In genomic region chr2:234198976-234199375, GRCh38 we compare ENCODE assay signal across 27 cellular contexts.
A peak's percentile ranks its signal among the peaks of the same experiment; 100 is the strongest.
DNase-seq lines count a peak whose midpoint lies in the region; FAIRE-seq and TF ChIP-seq lines count a peak whose summit lies in the region.
"Had no signal": no experiment of that assay in that cellular context is flagged by ENCODE, and none has a peak within 500 bp of the region (broad histone marks: within the 10 kb centered on the region; RNA-seq: fewer than 3 reads in every experiment).

No MANE protein-coding gene starts in this region.

- no peak overlapping the region for H3K27ac ChIP-seq in Karpas-422 (ENCODE audit: low read length)
- no peak overlapping the region for H3K27ac ChIP-seq in astrocyte (ENCODE audit: low read depth, low read length)
- H3K27ac ChIP-seq: 22Rv1, HL-60, SK-N-MC had no signal

- H3K9ac ChIP-seq in Karpas-422 (ENCODE audit: low read length) (no peak overlapping the region), astrocyte (ENCODE audit: low read length) (no peak overlapping the region)

- no peak for TF ChIP-seq CTCF in astrocyte (IDR thresholded peaks at IDR 0.05; ENCODE audit: insufficient read depth, low read depth, low read length)

- FAIRE-seq in astrocyte (lab: Jason Lieb, UNC), result no peak
- FAIRE-seq: GM12878, HepG2 had no signal

- H2AFZ ChIP-seq in Karpas-422 (ENCODE audit: low read length), result no peak overlapping the region
- H2AFZ ChIP-seq in astrocyte (ENCODE audit: low read depth, low read length), result no peak overlapping the region

- H4K20me1 ChIP-seq in Karpas-422 (ENCODE audit: insufficient read depth, low read depth, low read length) (no peaks in the 10 kb centered on the region), astrocyte (ENCODE audit: insufficient read depth, low read length) (no peaks in the 10 kb centered on the region)

- no peak overlapping the region for H3K4me3 Mint-ChIP-seq in astrocyte (ENCODE audit: unreplicated experiment)
- H3K4me3 Mint-ChIP-seq in activated T-helper 2 cell treated with anti-CD3 and anti-CD28 coated beads, Interferon-gamma antibody, Interleukin-2, Interleukin-4, amounts not matched to agents 10 μg/mL and 5 μg/mL and 100 μg/mL, durations not matched to agents 14 hours and 24 hours and 36 hours (ENCODE audit: low read depth), result no peak overlapping the region
- H3K4me3 Mint-ChIP-seq: B cell; CD4-positive, CD25-positive, alpha-beta regulatory T cell; H9 had no signal

- no peaks in the 10 kb centered on the region for H3K9me3 ChIP-seq in Karpas-422 (ENCODE audit: low read length)
- H3K9me3 ChIP-seq in astrocyte (ENCODE audit: insufficient read depth, low read depth, low read length), result no peaks in the 10 kb centered on the region

- H3K36me3 Mint-ChIP-seq in astrocyte (ENCODE audit: low read depth, unreplicated experiment), result peaks cover 2% of the 10 kb centered on the region
- no peaks in the 10 kb centered on the region for H3K36me3 Mint-ChIP-seq in activated T-helper 2 cell treated with anti-CD3 and anti-CD28 coated beads, Interferon-gamma antibody, Interleukin-2, Interleukin-4, amounts not matched to agents 10 μg/mL and 5 μg/mL and 100 μg/mL, durations not matched to agents 14 hours and 24 hours and 36 hours (ENCODE audit: low read depth)
- H3K36me3 Mint-ChIP-seq: CD4-positive, CD25-positive, alpha-beta regulatory T cell had no signal

- H3K27me3 Mint-ChIP-seq in astrocyte (ENCODE audit: low read depth, unreplicated experiment), result no peaks in the 10 kb centered on the region
- peaks cover 26% of the 10 kb centered on the region for H3K27me3 Mint-ChIP-seq in activated T-helper 2 cell treated with anti-CD3 and anti-CD28 coated beads, Interferon-gamma antibody, Interleukin-2, Interleukin-4, amounts not matched to agents 10 μg/mL and 5 μg/mL and 100 μg/mL, durations not matched to agents 14 hours and 24 hours and 36 hours (ENCODE audit: low read depth)

- H3K36me3 ChIP-seq in Karpas-422 (ENCODE audit: insufficient read depth, low read length), result no peaks in the 10 kb centered on the region
- no peaks in the 10 kb centered on the region for H3K36me3 ChIP-seq in astrocyte (ENCODE audit: insufficient read depth, low read length)

- H3K27me3 ChIP-seq in Karpas-422 (ENCODE audit: low read length), result no peaks in the 10 kb centered on the region
- H3K27me3 ChIP-seq in astrocyte (ENCODE audit: insufficient read depth, low read length), result no peaks in the 10 kb centered on the region

- H3K27ac Mint-ChIP-seq in astrocyte (ENCODE audit: unreplicated experiment), result no peak overlapping the region
- no peak overlapping the region for H3K27ac Mint-ChIP-seq in activated T-helper 2 cell treated with anti-CD3 and anti-CD28 coated beads, Interferon-gamma antibody, Interleukin-2, Interleukin-4, amounts not matched to agents 10 μg/mL and 5 μg/mL and 100 μg/mL, durations not matched to agents 14 hours and 24 hours and 36 hours
- H3K27ac Mint-ChIP-seq: B cell, H9 had no signal

- H3K4me1 ChIP-seq in Karpas-422 (ENCODE audit: low read length) (no peaks in the 10 kb centered on the region), astrocyte (ENCODE audit: insufficient read depth, low read length) (peaks cover 13% of the 10 kb centered on the region)

- H3K4me3 ChIP-seq in Karpas-422 (ENCODE audit: low read length), result no peak overlapping the region
- no peak overlapping the region for H3K4me3 ChIP-seq in astrocyte (ENCODE audit: insufficient read depth, low read depth, low read length)
- H3K4me3 ChIP-seq: GM12878, SK-N-MC had no signal

- H3K9me2 ChIP-seq in Karpas-422 (replicated peaks; ENCODE audit: insufficient read depth, low read length), result no peaks in the 10 kb centered on the region

- H3K4me2 ChIP-seq in Karpas-422 (ENCODE audit: low read depth, low read length, poor library complexity, severe bottlenecking) (no peak overlapping the region), astrocyte (ENCODE audit: low read length) (no peak overlapping the region)

- DNase-seq in NCI-H146 (lab: John Stamatoyannopoulos, UW) (peak; percentile 1), NCI-H146 treated with DMSO at 0.1 percent for 48 hours (lab: John Stamatoyannopoulos, UW; ENCODE audit: unreplicated experiment) (no peak), Karpas-422 (peak; percentile 19), astrocyte (ENCODE audit: low read depth) (peak; percentile 80), T-helper 9 cell (no peak)
- no peak for DNase-seq in activated CD4-positive, CD25-positive, alpha-beta regulatory T cell (lab: John Stamatoyannopoulos, UW)
- DNase-seq in activated T-helper 2 cell treated with anti-CD3 and anti-CD28 coated beads, Interferon-gamma antibody, Interleukin-2, Interleukin-4, amounts not matched to agents 10 μg/mL and 5 μg/mL and 100 μg/mL, durations not matched to agents 14 hours and 24 hours and 36 hours (ENCODE audit: low spot score), result no peak
- DNase-seq in activated CD4-positive, alpha-beta T cell treated with anti-CD3 and anti-CD28 coated beads for 1 hour, result no peak
- DNase-seq: CD4-positive, CD25-positive, alpha-beta regulatory T cell; H9; KBM-7; NCI-H1105; NCI-H1694; NCI-H2081; NCI-H2171; NCI-H524 treated with DMSO at 0.1 percent for 48 hours; NCI-H82; OCI-M1; RPMI8226; SHP77; SW 1271 had no signal

- intact Hi-C loops in activated T-helper 2 cell treated with anti-CD3 and anti-CD28 coated beads, Interferon-gamma antibody, Interleukin-2, Interleukin-4, amounts not matched to agents 10 μg/mL and 5 μg/mL and 100 μg/mL, durations not matched to agents 14 hours and 24 hours and 36 hours (cut with micrococcal nuclease), result no loop called here

- peaks cover 9% of the 10 kb centered on the region for H3K4me1 Mint-ChIP-seq in astrocyte (ENCODE audit: low read depth, unreplicated experiment)
- no peaks in the 10 kb centered on the region for H3K4me1 Mint-ChIP-seq in activated T-helper 2 cell treated with anti-CD3 and anti-CD28 coated beads, Interferon-gamma antibody, Interleukin-2, Interleukin-4, amounts not matched to agents 10 μg/mL and 5 μg/mL and 100 μg/mL, durations not matched to agents 14 hours and 24 hours and 36 hours (ENCODE audit: low read depth)
- H3K4me1 Mint-ChIP-seq: B cell, H9 had no signal

- no peaks in the 10 kb centered on the region for H3K79me2 ChIP-seq in Karpas-422 (ENCODE audit: low read length)
- no peaks in the 10 kb centered on the region for H3K79me2 ChIP-seq in astrocyte (ENCODE audit: insufficient read depth, low read length)

- H3K9me3 Mint-ChIP-seq in astrocyte (ENCODE audit: unreplicated experiment), result no peaks in the 10 kb centered on the region
- H3K9me3 Mint-ChIP-seq in activated T-helper 2 cell treated with anti-CD3 and anti-CD28 coated beads, Interferon-gamma antibody, Interleukin-2, Interleukin-4, amounts not matched to agents 10 μg/mL and 5 μg/mL and 100 μg/mL, durations not matched to agents 14 hours and 24 hours and 36 hours, result peaks cover 17% of the 10 kb centered on the region

Comparison
In these comparisons a context has a peak if more than half of its experiments do, and no peak if none do; other contexts are left out.
1. DNase-seq: peak in NCI-H146 (single experiment), Karpas-422 (single experiment) and astrocyte (single experiment); none in NCI-H146 treated with DMSO at 0.1 percent for 48 hours (single experiment), T-helper 9 cell (single experiment), activated CD4-positive, CD25-positive, alpha-beta regulatory T cell (0 of 4), activated T-helper 2 cell treated with anti-CD3 and anti-CD28 coated beads, Interferon-gamma antibody, Interleukin-2, Interleukin-4, amounts not matched to agents 10 μg/mL and 5 μg/mL and 100 μg/mL, durations not matched to agents 14 hours and 24 hours and 36 hours (single experiment) and activated CD4-positive, alpha-beta T cell treated with anti-CD3 and anti-CD28 coated beads for 1 hour (single experiment).